In the genomic region with DNA sequence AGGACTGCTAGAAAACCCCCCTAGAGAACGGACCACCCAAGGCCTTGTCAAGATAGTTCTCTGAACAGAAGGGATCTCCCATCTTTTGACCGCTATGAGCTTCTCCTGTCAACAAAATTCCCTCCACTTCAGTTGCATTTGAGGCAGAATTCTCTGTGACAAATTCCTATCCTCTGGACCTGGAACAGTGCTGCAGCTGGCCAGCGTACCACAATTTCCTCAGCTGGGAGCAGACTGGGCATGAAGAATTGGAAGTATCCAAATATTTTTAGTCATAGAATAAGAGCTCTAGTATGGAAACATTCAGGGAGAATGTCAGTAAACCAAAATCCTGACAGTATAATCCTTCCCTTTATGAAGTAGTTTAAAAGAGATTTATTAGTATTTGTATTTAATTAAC, we compare ENCODE assay signal across 21 cellular contexts.
"Had no signal": no experiment of that assay in that cellular context is flagged by ENCODE, and none has a peak within 500 bp of the region (broad histone marks: within the 10 kb centered on the region; RNA-seq: fewer than 3 reads in every experiment).

No MANE protein-coding gene starts in this region.

- ATAC-seq: HepG2 had no signal

- H3K4me3 ChIP-seq: MG63 had no signal

- H3K27me3 ChIP-seq: MG63 had no signal

- DNase-seq: IMR-90, Karpas-422, KG1, MG63, NCI-H1092, NCI-H1105 treated with DMSO at 0.1 percent for 48 hours, NCI-H1417 treated with DMSO at 0.1 percent for 48 hours, NCI-H187, NCI-H2029, NCI-H2081 treated with DMSO at 0.1 percent for 48 hours, NCI-H2171, NCI-H226, NCI-H446, NCI-H510A, NCI-H524 treated with DMSO at 0.1 percent for 48 hours, NCI-H69, NCI-H774, RPMI8226, SHP77, SK-N-SH had no signal

- H3K9me3 ChIP-seq: MG63, SK-N-SH had no signal

- H3K4me2 ChIP-seq: SK-N-SH had no signal

- H3K36me3 ChIP-seq: MG63 had no signal

- H3K9ac ChIP-seq: SK-N-SH had no signal
